In genomic region chr12:1939745-1940607, GRCh38 we compare ENCODE assay signal across 8 cellular contexts. TPM values are rescaled to one million over a fixed set of nuclear protein-coding genes. Genes with fewer than 3 reads are reported as not detected.
DNase-seq lines count a peak whose midpoint lies in the region; ATAC-seq, FAIRE-seq and TF ChIP-seq lines count a peak whose summit lies in the region.

No MANE protein-coding gene starts in this region.

- H4K20me1 ChIP-seq in Loucy (ENCODE audit: insufficient read depth, low read length, poor library complexity, severe bottlenecking), result no peaks in the 10 kb centered on the region

- H3K4me2 ChIP-seq in Loucy (ENCODE audit: low read depth, low read length, poor library complexity, severe bottlenecking), result peak overlapping the region; percentile 30

- no peaks in the 10 kb centered on the region for H3K27me3 ChIP-seq in Loucy (ENCODE audit: insufficient read depth, low read length, poor library complexity, severe bottlenecking)

- DNase-seq in GM12891 (ENCODE audit: insufficient read length, low spot score), result peak; percentile 67
- peak; percentile 51 for DNase-seq in SKM-1 (lab: John Stamatoyannopoulos, UW; ENCODE audit: unreplicated experiment)
- peak; percentile 92 for DNase-seq in activated naive CD4-positive, alpha-beta T cell treated with anti-CD3 and anti-CD28 coated beads, Interleukin-2, amount 10 ng/mL, durations not matched to agents 7 days and 5 days
- DNase-seq in glomerular endothelial cell (ENCODE audit: extremely low read depth, low read depth, low spot score), result peak; percentile 57
- peak; percentile 93 for DNase-seq in osteocyte (ENCODE audit: extremely low spot score, unreplicated experiment)

- no peak for ATAC-seq in HG03571 (IDR thresholded peaks at IDR 0.05; ENCODE audit: unreplicated experiment)

- peak overlapping the region; percentile 69 for H2AFZ ChIP-seq in Loucy (ENCODE audit: low read length)

- peaks cover 16% of the 10 kb centered on the region for H3K4me1 ChIP-seq in Loucy (ENCODE audit: insufficient read depth, low read length, poor library complexity, severe bottlenecking)

- no peaks in the 10 kb centered on the region for H3K79me2 ChIP-seq in Loucy (ENCODE audit: insufficient read depth, low read length)

- no peaks in the 10 kb centered on the region for H3F3A ChIP-seq in Loucy (ENCODE audit: low read depth)

- peaks cover 14% of the 10 kb centered on the region for H3K36me3 Mint-ChIP-seq in activated naive CD4-positive, alpha-beta T cell treated with anti-CD3 and anti-CD28 coated beads, Interleukin-2, amount 10 ng/mL, durations not matched to agents 7 days and 5 days
- peaks cover 36% of the 10 kb centered on the region for H3K36me3 Mint-ChIP-seq in osteocyte (ENCODE audit: unreplicated experiment)

- TF ChIP-seq CTCF in Loucy (conservative IDR thresholded peaks at IDR 0.05; ENCODE audit: low read length) (peak; percentile 98), osteocyte (IDR thresholded peaks at IDR 0.05) (peak; percentile 96)

- H3K9me3 Mint-ChIP-seq in activated naive CD4-positive, alpha-beta T cell treated with anti-CD3 and anti-CD28 coated beads, Interleukin-2, amount 10 ng/mL, durations not matched to agents 7 days and 5 days, result no peaks in the 10 kb centered on the region
- H3K9me3 Mint-ChIP-seq in osteocyte (ENCODE audit: unreplicated experiment), result peaks cover 4% of the 10 kb centered on the region

- peak overlapping the region; percentile 50 for H3K9ac ChIP-seq in Loucy (ENCODE audit: low read depth, low read length, poor library complexity, severe bottlenecking)

- CTCF ChIA-PET in activated naive CD4-positive, alpha-beta T cell treated with anti-CD3 and anti-CD28 coated beads, Interleukin-2, amount 10 ng/mL, durations not matched to agents 7 days and 5 days (lab: Charles Lee), result interaction anchor here (0.6 to 4.6 kb wide), 32 partner anchors 9 to 310 kb away, joined by 3 to 110 read pairs (median 4); partner anchors contain the start of gene CACNA2D4

- H3K9me2 ChIP-seq in Loucy (replicated peaks; ENCODE audit: low read depth, low read length), result no peaks in the 10 kb centered on the region

- peak overlapping the region; percentile 64 for H3K27ac ChIP-seq in temporal lobe (ENCODE audit: low read depth, low read length)

- H3K27me3 Mint-ChIP-seq in activated naive CD4-positive, alpha-beta T cell treated with anti-CD3 and anti-CD28 coated beads, Interleukin-2, amount 10 ng/mL, durations not matched to agents 7 days and 5 days, result no peaks in the 10 kb centered on the region
- H3K27me3 Mint-ChIP-seq in osteocyte (ENCODE audit: unreplicated experiment), result no peaks in the 10 kb centered on the region

- H3K4me3 ChIP-seq in Loucy (ENCODE audit: low read length, poor library complexity, severe bottlenecking), result no peak overlapping the region

- peaks cover 8% of the 10 kb centered on the region; the same call in 1 of the 2 replicates for H3K36me3 ChIP-seq in Loucy (ENCODE audit: insufficient read depth, low read length)

- no peak overlapping the region for H3K27ac Mint-ChIP-seq in activated naive CD4-positive, alpha-beta T cell treated with anti-CD3 and anti-CD28 coated beads, Interleukin-2, amount 10 ng/mL, durations not matched to agents 7 days and 5 days
- H3K27ac Mint-ChIP-seq in osteocyte (ENCODE audit: unreplicated experiment), result no peak overlapping the region

- no peak for TF ChIP-seq POLR2A in GM12891 (IDR thresholded peaks at IDR 0.05; ENCODE audit: low read depth, low read length)

- no peaks in the 10 kb centered on the region for H3K9me3 ChIP-seq in Loucy (ENCODE audit: insufficient read depth, low read depth, low read length)

- FAIRE-seq in GM12891 (lab: Jason Lieb, UNC), result peak; percentile 90

- H3K4me3 Mint-ChIP-seq in activated naive CD4-positive, alpha-beta T cell treated with anti-CD3 and anti-CD28 coated beads, Interleukin-2, amount 10 ng/mL, durations not matched to agents 7 days and 5 days, result no peak overlapping the region
- H3K4me3 Mint-ChIP-seq in osteocyte (ENCODE audit: unreplicated experiment), result no peak overlapping the region

- peaks cover 4% of the 10 kb centered on the region for H3K4me1 Mint-ChIP-seq in activated naive CD4-positive, alpha-beta T cell treated with anti-CD3 and anti-CD28 coated beads, Interleukin-2, amount 10 ng/mL, durations not matched to agents 7 days and 5 days
- H3K4me1 Mint-ChIP-seq in osteocyte (ENCODE audit: unreplicated experiment), result peaks cover 19% of the 10 kb centered on the region

TF ChIP-seq in GM12891, 5 proteins besides CTCF, POLR2A, EP300 and RAD21:
- no peak for TF ChIP-seq SPI1 (IDR thresholded peaks at IDR 0.05; ENCODE audit: low read depth, low read length)
- TF ChIP-seq POLR2AphosphoS5 (IDR thresholded peaks at IDR 0.05; ENCODE audit: low read depth, low read length), result no peak
- no peak for TF ChIP-seq POU2F2 (IDR thresholded peaks at IDR 0.05; ENCODE audit: low read depth, low read length)
- no peak for TF ChIP-seq TAF1 (IDR thresholded peaks at IDR 0.05; ENCODE audit: low read depth, low read length)
- no peak for TF ChIP-seq PAX5 (IDR thresholded peaks at IDR 0.05; ENCODE audit: insufficient read depth, low read length, severe bottlenecking)

RNA-seq across cellular contexts. Expression of gene CACNA2D4, which starts 21.5 kb away (rescaled TPM):
- polyA plus RNA-seq in GM12891 (2012; ENCODE audit: low read depth, missing spikeins), result 2.1 TPM
- total RNA-seq in glomerular endothelial cell (0.76 TPM in 1 of 2 replicates, not detected in the other), osteocyte (not detected in 2 replicates), temporal lobe (not detected)
